1 cellular context compared by ENCODE assay signal in the genomic region with DNA sequence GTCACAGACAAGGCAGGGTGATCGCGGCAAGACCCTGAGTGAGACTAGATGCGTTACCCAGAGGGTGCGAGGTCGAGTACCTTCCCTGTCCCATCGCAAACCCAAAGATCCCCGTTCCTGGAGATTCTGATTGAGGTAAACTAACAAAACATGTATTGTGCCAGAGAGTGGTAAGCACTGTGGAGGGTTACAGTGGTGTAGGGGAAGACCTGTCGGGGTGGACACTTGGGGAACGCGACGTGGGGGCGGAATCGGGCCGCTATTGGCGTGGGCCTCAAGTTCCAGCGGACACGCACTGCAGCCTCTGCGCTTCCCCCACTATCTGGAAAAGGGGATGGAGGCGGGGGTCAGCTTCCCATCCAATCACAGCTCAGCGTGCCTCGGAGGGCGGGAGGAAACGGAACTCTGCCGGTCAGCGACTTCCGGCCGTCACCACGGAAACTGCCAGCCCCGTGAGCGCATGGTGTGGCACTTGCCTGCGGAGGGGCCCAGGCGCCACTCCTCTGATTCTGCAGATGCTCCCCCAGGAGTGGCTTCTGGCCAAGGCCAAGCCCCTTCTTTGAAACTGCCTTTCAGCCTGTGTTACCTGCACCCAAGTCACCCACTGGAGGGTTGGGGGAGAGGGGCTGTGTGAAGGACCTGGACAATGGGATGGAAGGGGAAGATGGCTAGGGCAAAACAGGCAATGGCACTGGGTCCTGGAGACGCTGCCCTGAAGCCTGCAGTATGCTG.
TF ChIP-seq lines count a peak whose summit lies in the region.

No MANE protein-coding gene starts in this region.

TF ChIP-seq in K562, 482 proteins besides CTCF, POLR2A, EP300 and RAD21 (continued from another document and continues in another):
- TF ChIP-seq FOSL1 (tag; conservative IDR thresholded peaks at IDR 0.05) (no peak; the same call in 1 of the 2 replicates), KLF1 (tag; IDR thresholded peaks at IDR 0.05) (no peak), DMBX1 (CRISPR knock-in tag; IDR thresholded peaks at IDR 0.05; ENCODE audit: borderline replicate concordance) (0 out of 2 replicates have a peak, but pooled peaks have one; percentile 15), KLF10 (CRISPR knock-in tag; IDR thresholded peaks at IDR 0.05) (no peak), NR3C1 (CRISPR knock-in tag; IDR thresholded peaks at IDR 0.05) (no peak), TRIM28 (IDR thresholded peaks at IDR 0.05) (no peak; the same call in 1 of the 2 replicates), GTF2F1 (IDR thresholded peaks at IDR 0.05; ENCODE audit: low read depth, low read length) (peak; percentile 89), BDP1 (IDR thresholded peaks at IDR 0.05; ENCODE audit: insufficient read depth, insufficient read length) (no peak), CBFA2T3 (IDR thresholded peaks at IDR 0.05) (0 out of 2 replicates have a peak, but pooled peaks have one; percentile 13), TAF7 (tag; IDR thresholded peaks at IDR 0.05) (peak; percentile 84), RFX5 (IDR thresholded peaks at IDR 0.05; ENCODE audit: low read depth, low read length) (no peak), BRF1 (IDR thresholded peaks at IDR 0.05; ENCODE audit: borderline replicate concordance, extremely low read depth, insufficient read length) (no peak), LARP7 (IDR thresholded peaks at IDR 0.05) (no peak), ZFP1 (CRISPR knock-in tag; IDR thresholded peaks at IDR 0.05) (no peak), BHLHE40 (IDR thresholded peaks at IDR 0.05; ENCODE audit: low read length) (peak; percentile 72), RBM14 (IDR thresholded peaks at IDR 0.05; ENCODE audit: borderline replicate concordance, insufficient read depth, low read depth, low read length) (no peak), ZNF644 (tag; IDR thresholded peaks at IDR 0.05; ENCODE audit: low read depth) (peak; percentile 58; the same call in 1 of the 2 replicates), RAD51 (IDR thresholded peaks at IDR 0.05; ENCODE audit: borderline replicate concordance, low read depth) (no peak), HNRNPUL1 (IDR thresholded peaks at IDR 0.05; ENCODE audit: low read length) (no peak), OTX1 (CRISPR knock-in tag; IDR thresholded peaks at IDR 0.05) (0 out of 2 replicates have a peak, but pooled peaks have one; percentile 56), POLR2AphosphoS5 (IDR thresholded peaks at IDR 0.05; ENCODE audit: control insufficient read depth, insufficient read depth, low read depth, low read length) (peak; percentile 63), MTA3 (IDR thresholded peaks at IDR 0.05; ENCODE audit: borderline replicate concordance) (peak; percentile 77; the same call in 1 of the 2 replicates), TAF15 (IDR thresholded peaks at IDR 0.05; ENCODE audit: low read depth, low read length) (no peak), U2AF1 (optimal IDR thresholded peaks at IDR 0.05; ENCODE audit: low read depth, low read length) (no peak), ATF7 (IDR thresholded peaks at IDR 0.05) (peak; percentile 15; the same call in 1 of the 2 replicates), ZNF551 (CRISPR knock-in tag; IDR thresholded peaks at IDR 0.05) (no peak), NR2F6 (CRISPR knock-in tag; IDR thresholded peaks at IDR 0.05) (no peak), YBX1 (IDR thresholded peaks at IDR 0.05) (no peak), JUN (IDR thresholded peaks at IDR 0.05; ENCODE audit: borderline replicate concordance, low read depth, low read length) (peak; percentile 39; the same call in 1 of the 2 replicates), JUN (CRISPR knock-in tag; IDR thresholded peaks at IDR 0.05; ENCODE audit: borderline replicate concordance) (no peak), ZFP30 (CRISPR knock-in tag; IDR thresholded peaks at IDR 0.05; ENCODE audit: borderline replicate concordance) (no peak), SRSF7 (optimal IDR thresholded peaks at IDR 0.05; ENCODE audit: low read depth, low read length) (no peak), ZNF384 (IDR thresholded peaks at IDR 0.05; ENCODE audit: low read depth, low read length) (no peak), STAT5B (CRISPR knock-in tag; IDR thresholded peaks at IDR 0.05) (no peak), ZNF133 (CRISPR knock-in tag; IDR thresholded peaks at IDR 0.05) (no peak), ZNF445 (CRISPR knock-in tag; IDR thresholded peaks at IDR 0.05; ENCODE audit: low read depth) (no peak), RBM34 (IDR thresholded peaks at IDR 0.05; ENCODE audit: borderline replicate concordance, insufficient read depth, low read length) (no peak), TCF3 (CRISPR knock-in tag; IDR thresholded peaks at IDR 0.05) (0 out of 2 replicates have a peak, but pooled peaks have one; percentile 22)
- TF ChIP-seq, protein P1, sequence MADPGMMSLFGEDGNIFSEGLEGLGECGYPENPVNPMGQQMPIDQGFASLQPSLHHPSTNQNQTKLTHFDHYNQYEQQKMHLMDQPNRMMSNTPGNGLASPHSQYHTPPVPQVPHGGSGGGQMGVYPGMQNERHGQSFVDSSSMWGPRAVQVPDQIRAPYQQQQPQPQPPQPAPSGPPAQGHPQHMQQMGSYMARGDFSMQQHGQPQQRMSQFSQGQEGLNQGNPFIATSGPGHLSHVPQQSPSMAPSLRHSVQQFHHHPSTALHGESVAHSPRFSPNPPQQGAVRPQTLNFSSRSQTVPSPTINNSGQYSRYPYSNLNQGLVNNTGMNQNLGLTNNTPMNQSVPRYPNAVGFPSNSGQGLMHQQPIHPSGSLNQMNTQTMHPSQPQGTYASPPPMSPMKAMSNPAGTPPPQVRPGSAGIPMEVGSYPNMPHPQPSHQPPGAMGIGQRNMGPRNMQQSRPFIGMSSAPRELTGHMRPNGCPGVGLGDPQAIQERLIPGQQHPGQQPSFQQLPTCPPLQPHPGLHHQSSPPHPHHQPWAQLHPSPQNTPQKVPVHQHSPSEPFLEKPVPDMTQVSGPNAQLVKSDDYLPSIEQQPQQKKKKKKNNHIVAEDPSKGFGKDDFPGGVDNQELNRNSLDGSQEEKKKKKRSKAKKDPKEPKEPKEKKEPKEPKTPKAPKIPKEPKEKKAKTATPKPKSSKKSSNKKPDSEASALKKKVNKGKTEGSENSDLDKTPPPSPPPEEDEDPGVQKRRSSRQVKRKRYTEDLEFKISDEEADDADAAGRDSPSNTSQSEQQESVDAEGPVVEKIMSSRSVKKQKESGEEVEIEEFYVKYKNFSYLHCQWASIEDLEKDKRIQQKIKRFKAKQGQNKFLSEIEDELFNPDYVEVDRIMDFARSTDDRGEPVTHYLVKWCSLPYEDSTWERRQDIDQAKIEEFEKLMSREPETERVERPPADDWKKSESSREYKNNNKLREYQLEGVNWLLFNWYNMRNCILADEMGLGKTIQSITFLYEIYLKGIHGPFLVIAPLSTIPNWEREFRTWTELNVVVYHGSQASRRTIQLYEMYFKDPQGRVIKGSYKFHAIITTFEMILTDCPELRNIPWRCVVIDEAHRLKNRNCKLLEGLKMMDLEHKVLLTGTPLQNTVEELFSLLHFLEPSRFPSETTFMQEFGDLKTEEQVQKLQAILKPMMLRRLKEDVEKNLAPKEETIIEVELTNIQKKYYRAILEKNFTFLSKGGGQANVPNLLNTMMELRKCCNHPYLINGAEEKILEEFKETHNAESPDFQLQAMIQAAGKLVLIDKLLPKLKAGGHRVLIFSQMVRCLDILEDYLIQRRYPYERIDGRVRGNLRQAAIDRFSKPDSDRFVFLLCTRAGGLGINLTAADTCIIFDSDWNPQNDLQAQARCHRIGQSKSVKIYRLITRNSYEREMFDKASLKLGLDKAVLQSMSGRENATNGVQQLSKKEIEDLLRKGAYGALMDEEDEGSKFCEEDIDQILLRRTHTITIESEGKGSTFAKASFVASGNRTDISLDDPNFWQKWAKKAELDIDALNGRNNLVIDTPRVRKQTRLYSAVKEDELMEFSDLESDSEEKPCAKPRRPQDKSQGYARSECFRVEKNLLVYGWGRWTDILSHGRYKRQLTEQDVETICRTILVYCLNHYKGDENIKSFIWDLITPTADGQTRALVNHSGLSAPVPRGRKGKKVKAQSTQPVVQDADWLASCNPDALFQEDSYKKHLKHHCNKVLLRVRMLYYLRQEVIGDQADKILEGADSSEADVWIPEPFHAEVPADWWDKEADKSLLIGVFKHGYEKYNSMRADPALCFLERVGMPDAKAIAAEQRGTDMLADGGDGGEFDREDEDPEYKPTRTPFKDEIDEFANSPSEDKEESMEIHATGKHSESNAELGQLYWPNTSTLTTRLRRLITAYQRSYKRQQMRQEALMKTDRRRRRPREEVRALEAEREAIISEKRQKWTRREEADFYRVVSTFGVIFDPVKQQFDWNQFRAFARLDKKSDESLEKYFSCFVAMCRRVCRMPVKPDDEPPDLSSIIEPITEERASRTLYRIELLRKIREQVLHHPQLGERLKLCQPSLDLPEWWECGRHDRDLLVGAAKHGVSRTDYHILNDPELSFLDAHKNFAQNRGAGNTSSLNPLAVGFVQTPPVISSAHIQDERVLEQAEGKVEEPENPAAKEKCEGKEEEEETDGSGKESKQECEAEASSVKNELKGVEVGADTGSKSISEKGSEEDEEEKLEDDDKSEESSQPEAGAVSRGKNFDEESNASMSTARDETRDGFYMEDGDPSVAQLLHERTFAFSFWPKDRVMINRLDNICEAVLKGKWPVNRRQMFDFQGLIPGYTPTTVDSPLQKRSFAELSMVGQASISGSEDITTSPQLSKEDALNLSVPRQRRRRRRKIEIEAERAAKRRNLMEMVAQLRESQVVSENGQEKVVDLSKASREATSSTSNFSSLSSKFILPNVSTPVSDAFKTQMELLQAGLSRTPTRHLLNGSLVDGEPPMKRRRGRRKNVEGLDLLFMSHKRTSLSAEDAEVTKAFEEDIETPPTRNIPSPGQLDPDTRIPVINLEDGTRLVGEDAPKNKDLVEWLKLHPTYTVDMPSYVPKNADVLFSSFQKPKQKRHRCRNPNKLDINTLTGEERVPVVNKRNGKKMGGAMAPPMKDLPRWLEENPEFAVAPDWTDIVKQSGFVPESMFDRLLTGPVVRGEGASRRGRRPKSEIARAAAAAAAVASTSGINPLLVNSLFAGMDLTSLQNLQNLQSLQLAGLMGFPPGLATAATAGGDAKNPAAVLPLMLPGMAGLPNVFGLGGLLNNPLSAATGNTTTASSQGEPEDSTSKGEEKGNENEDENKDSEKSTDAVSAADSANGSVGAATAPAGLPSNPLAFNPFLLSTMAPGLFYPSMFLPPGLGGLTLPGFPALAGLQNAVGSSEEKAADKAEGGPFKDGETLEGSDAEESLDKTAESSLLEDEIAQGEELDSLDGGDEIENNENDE (IDR thresholded peaks at IDR 0.05; ENCODE audit: low read depth, low read length) = no peak
- TF ChIP-seq, protein P2, sequence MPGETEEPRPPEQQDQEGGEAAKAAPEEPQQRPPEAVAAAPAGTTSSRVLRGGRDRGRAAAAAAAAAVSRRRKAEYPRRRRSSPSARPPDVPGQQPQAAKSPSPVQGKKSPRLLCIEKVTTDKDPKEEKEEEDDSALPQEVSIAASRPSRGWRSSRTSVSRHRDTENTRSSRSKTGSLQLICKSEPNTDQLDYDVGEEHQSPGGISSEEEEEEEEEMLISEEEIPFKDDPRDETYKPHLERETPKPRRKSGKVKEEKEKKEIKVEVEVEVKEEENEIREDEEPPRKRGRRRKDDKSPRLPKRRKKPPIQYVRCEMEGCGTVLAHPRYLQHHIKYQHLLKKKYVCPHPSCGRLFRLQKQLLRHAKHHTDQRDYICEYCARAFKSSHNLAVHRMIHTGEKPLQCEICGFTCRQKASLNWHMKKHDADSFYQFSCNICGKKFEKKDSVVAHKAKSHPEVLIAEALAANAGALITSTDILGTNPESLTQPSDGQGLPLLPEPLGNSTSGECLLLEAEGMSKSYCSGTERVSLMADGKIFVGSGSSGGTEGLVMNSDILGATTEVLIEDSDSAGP (CRISPR knock-in tag; IDR thresholded peaks at IDR 0.05) = 0 out of 2 replicates have a peak, but pooled peaks have one; percentile 21
- TF ChIP-seq, protein P3, sequence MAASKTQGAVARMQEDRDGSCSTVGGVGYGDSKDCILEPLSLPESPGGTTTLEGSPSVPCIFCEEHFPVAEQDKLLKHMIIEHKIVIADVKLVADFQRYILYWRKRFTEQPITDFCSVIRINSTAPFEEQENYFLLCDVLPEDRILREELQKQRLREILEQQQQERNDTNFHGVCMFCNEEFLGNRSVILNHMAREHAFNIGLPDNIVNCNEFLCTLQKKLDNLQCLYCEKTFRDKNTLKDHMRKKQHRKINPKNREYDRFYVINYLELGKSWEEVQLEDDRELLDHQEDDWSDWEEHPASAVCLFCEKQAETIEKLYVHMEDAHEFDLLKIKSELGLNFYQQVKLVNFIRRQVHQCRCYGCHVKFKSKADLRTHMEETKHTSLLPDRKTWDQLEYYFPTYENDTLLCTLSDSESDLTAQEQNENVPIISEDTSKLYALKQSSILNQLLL (CRISPR knock-in tag; IDR thresholded peaks at IDR 0.05; ENCODE audit: borderline replicate concordance) = no peak
- TF ChIP-seq, protein P4, sequence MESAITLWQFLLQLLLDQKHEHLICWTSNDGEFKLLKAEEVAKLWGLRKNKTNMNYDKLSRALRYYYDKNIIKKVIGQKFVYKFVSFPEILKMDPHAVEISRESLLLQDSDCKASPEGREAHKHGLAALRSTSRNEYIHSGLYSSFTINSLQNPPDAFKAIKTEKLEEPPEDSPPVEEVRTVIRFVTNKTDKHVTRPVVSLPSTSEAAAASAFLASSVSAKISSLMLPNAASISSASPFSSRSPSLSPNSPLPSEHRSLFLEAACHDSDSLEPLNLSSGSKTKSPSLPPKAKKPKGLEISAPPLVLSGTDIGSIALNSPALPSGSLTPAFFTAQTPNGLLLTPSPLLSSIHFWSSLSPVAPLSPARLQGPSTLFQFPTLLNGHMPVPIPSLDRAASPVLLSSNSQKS (CRISPR knock-in tag; IDR thresholded peaks at IDR 0.05) = no peak
- TF ChIP-seq, protein P5, sequence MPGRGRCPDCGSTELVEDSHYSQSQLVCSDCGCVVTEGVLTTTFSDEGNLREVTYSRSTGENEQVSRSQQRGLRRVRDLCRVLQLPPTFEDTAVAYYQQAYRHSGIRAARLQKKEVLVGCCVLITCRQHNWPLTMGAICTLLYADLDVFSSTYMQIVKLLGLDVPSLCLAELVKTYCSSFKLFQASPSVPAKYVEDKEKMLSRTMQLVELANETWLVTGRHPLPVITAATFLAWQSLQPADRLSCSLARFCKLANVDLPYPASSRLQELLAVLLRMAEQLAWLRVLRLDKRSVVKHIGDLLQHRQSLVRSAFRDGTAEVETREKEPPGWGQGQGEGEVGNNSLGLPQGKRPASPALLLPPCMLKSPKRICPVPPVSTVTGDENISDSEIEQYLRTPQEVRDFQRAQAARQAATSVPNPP (IDR thresholded peaks at IDR 0.05; ENCODE audit: borderline replicate concordance, insufficient read depth, insufficient read length) = no peak
- TF ChIP-seq, protein P6, sequence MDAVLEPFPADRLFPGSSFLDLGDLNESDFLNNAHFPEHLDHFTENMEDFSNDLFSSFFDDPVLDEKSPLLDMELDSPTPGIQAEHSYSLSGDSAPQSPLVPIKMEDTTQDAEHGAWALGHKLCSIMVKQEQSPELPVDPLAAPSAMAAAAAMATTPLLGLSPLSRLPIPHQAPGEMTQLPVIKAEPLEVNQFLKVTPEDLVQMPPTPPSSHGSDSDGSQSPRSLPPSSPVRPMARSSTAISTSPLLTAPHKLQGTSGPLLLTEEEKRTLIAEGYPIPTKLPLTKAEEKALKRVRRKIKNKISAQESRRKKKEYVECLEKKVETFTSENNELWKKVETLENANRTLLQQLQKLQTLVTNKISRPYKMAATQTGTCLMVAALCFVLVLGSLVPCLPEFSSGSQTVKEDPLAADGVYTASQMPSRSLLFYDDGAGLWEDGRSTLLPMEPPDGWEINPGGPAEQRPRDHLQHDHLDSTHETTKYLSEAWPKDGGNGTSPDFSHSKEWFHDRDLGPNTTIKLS (IDR thresholded peaks at IDR 0.05; ENCODE audit: borderline replicate concordance, low read depth) = peak; percentile 73; the same call in 1 of the 2 replicates
